20 cellular contexts compared by ENCODE assay signal in genomic region chr19:38640368-38640767, GRCh38. TPM values are rescaled to one million over a fixed set of nuclear protein-coding genes. Genes with fewer than 3 reads are reported as not detected.
DNase-seq lines count a peak whose midpoint lies in the region; ATAC-seq, FAIRE-seq and TF ChIP-seq lines count a peak whose summit lies in the region.
"Had no signal": no experiment of that assay in that cellular context is flagged by ENCODE, and none has a peak within 500 bp of the region (broad histone marks: within the 10 kb centered on the region; RNA-seq: fewer than 3 reads in every experiment).

No MANE protein-coding gene starts in this region.

- no peaks in the 10 kb centered on the region for H3K27me3 Mint-ChIP-seq in activated CD4-positive, alpha-beta T cell treated with anti-CD3 and anti-CD28 coated beads, Interleukin-2, amount 10 ng/mL, durations not matched to agents 7 days and 5 days
- H3K27me3 Mint-ChIP-seq in activated CD4-positive, alpha-beta T cell treated with anti-CD3 and anti-CD28 coated beads, Interleukin-2, amount 10 ng/mL, durations not matched to agents 24 days and 14 days, result no peaks in the 10 kb centered on the region
- peaks cover 4% of the 10 kb centered on the region for H3K27me3 Mint-ChIP-seq in endothelial cell (ENCODE audit: unreplicated experiment)
- H3K27me3 Mint-ChIP-seq in CD4-positive, alpha-beta T cell, result no peaks in the 10 kb centered on the region

- no peaks in the 10 kb centered on the region for H4K20me1 ChIP-seq in OCI-LY7 (ENCODE audit: insufficient read depth, low read length)

- POLR2A ChIA-PET in activated CD4-positive, alpha-beta T cell treated with anti-CD3 and anti-CD28 coated beads, Interleukin-2, amount 10 ng/mL, durations not matched to agents 7 days and 5 days (lab: Charles Lee), result no interaction called here
- POLR2A ChIA-PET in OCI-LY7 (lab: Charles Lee), result no interaction called here
- POLR2A ChIA-PET in CD4-positive, alpha-beta T cell (lab: Charles Lee), result interaction anchor here (1.6 kb wide), 1 partner anchor 22 kb away, joined by 6 read pairs; the partner anchor contains the start of gene EIF3K

- H3K4me3 ChIP-seq in small intestine (ENCODE audit: low read depth in 1 of 2, low read length in 2 of 2) (no peak overlapping the region), OCI-LY7 (ENCODE audit: low read depth, low read length, poor library complexity, severe bottlenecking) (no peak overlapping the region)
- H3K4me3 ChIP-seq: tibial nerve had no signal

- no peak overlapping the region for H3K4me3 Mint-ChIP-seq in activated CD4-positive, alpha-beta T cell treated with anti-CD3 and anti-CD28 coated beads, Interleukin-2, amount 10 ng/mL, durations not matched to agents 7 days and 5 days
- H3K4me3 Mint-ChIP-seq in activated CD4-positive, alpha-beta T cell treated with anti-CD3 and anti-CD28 coated beads, Interleukin-2, amount 10 ng/mL, durations not matched to agents 24 days and 14 days, result no peak overlapping the region
- no peak overlapping the region for H3K4me3 Mint-ChIP-seq in endothelial cell (ENCODE audit: unreplicated experiment)
- no peak overlapping the region for H3K4me3 Mint-ChIP-seq in CD4-positive, alpha-beta T cell
- H3K4me3 Mint-ChIP-seq: stimulated activated effector memory CD8-positive, alpha-beta T cell treated with anti-CD3 and anti-CD28 coated beads, Interleukin-12 subunit alpha, Interleukin-12 subunit beta, amount 100 ng/mL, for 72 hours had no signal

- no peak overlapping the region for H3K4me2 ChIP-seq in OCI-LY7 (ENCODE audit: low read length)

- H3K9me2 ChIP-seq in OCI-LY7 (ENCODE audit: insufficient read depth, low read length), result no peaks in the 10 kb centered on the region

- H3K4me1 ChIP-seq in small intestine (ENCODE audit: control insufficient read depth in 2 of 2, insufficient read depth in 1 of 2, low read depth in 1 of 2, low read length in 1 of 2) (peaks cover 6 to 11% of the 10 kb centered on the region in 2 donors), OCI-LY7 (ENCODE audit: insufficient read depth, low read length, poor library complexity, severe bottlenecking) (peaks cover 12% of the 10 kb centered on the region)

- H3K4me1 Mint-ChIP-seq in activated CD4-positive, alpha-beta T cell treated with anti-CD3 and anti-CD28 coated beads, Interleukin-2, amount 10 ng/mL, durations not matched to agents 7 days and 5 days, result peaks cover 44% of the 10 kb centered on the region
- H3K4me1 Mint-ChIP-seq in activated CD4-positive, alpha-beta T cell treated with anti-CD3 and anti-CD28 coated beads, Interleukin-2, amount 10 ng/mL, durations not matched to agents 24 days and 14 days, result peaks cover 24% of the 10 kb centered on the region
- H3K4me1 Mint-ChIP-seq in endothelial cell (ENCODE audit: unreplicated experiment), result peaks cover 21% of the 10 kb centered on the region
- H3K4me1 Mint-ChIP-seq in CD4-positive, alpha-beta T cell (ENCODE audit: low read depth), result peaks cover 26% of the 10 kb centered on the region

- intact Hi-C loops in activated CD4-positive, alpha-beta T cell treated with anti-CD3 and anti-CD28 coated beads, Interleukin-2, amount 10 ng/mL, durations not matched to agents 24 days and 14 days (cut with micrococcal nuclease), result no loop called here
- intact Hi-C loops in left colon (cut with DNase I, micrococcal nuclease), result no loop called here
- intact Hi-C loops in OCI-LY7 (cut with micrococcal nuclease; ENCODE audit: unreplicated experiment), result no loop called here
- intact Hi-C loops in CD4-positive, alpha-beta T cell (cut with DNase I, micrococcal nuclease), result no loop called here

- ATAC-seq in left colon, result peak; percentile 24
- no peak for ATAC-seq in CD4-positive, alpha-beta T cell (ENCODE audit: poor library complexity)
- ATAC-seq: stimulated activated effector memory CD8-positive, alpha-beta T cell treated with anti-CD3 and anti-CD28 coated beads, Interleukin-12 subunit alpha, Interleukin-12 subunit beta, amount 100 ng/mL, for 72 hours had no signal

- H3K27ac Mint-ChIP-seq in activated CD4-positive, alpha-beta T cell treated with anti-CD3 and anti-CD28 coated beads, Interleukin-2, amount 10 ng/mL, durations not matched to agents 7 days and 5 days, result peak overlapping the region; percentile 19
- H3K27ac Mint-ChIP-seq in activated CD4-positive, alpha-beta T cell treated with anti-CD3 and anti-CD28 coated beads, Interleukin-2, amount 10 ng/mL, durations not matched to agents 24 days and 14 days, result no peak overlapping the region
- H3K27ac Mint-ChIP-seq in endothelial cell (ENCODE audit: unreplicated experiment), result peak overlapping the region; percentile 52
- no peak overlapping the region for H3K27ac Mint-ChIP-seq in CD4-positive, alpha-beta T cell
- H3K27ac Mint-ChIP-seq: stimulated activated effector memory CD8-positive, alpha-beta T cell treated with anti-CD3 and anti-CD28 coated beads, Interleukin-12 subunit alpha, Interleukin-12 subunit beta, amount 100 ng/mL, for 72 hours had no signal

- no TSS peak for BruUV-seq in OCI-LY7 (replicated peaks; lab: Mats Ljungman, UMichigan)

- H3K79me2 ChIP-seq in OCI-LY7 (ENCODE audit: insufficient read depth, low read depth, low read length), result no peaks in the 10 kb centered on the region

- H2AFZ ChIP-seq in OCI-LY7 (ENCODE audit: low read length), result no peak overlapping the region

- H3K9me3 Mint-ChIP-seq in activated CD4-positive, alpha-beta T cell treated with anti-CD3 and anti-CD28 coated beads, Interleukin-2, amount 10 ng/mL, durations not matched to agents 7 days and 5 days, result no peaks in the 10 kb centered on the region
- no peaks in the 10 kb centered on the region for H3K9me3 Mint-ChIP-seq in activated CD4-positive, alpha-beta T cell treated with anti-CD3 and anti-CD28 coated beads, Interleukin-2, amount 10 ng/mL, durations not matched to agents 24 days and 14 days
- H3K9me3 Mint-ChIP-seq in endothelial cell (ENCODE audit: unreplicated experiment), result no peaks in the 10 kb centered on the region
- H3K9me3 Mint-ChIP-seq in CD4-positive, alpha-beta T cell, result no peaks in the 10 kb centered on the region
- H3K9me3 Mint-ChIP-seq: stimulated activated effector memory CD8-positive, alpha-beta T cell treated with anti-CD3 and anti-CD28 coated beads, Interleukin-12 subunit alpha, Interleukin-12 subunit beta, amount 100 ng/mL, for 72 hours had no signal

- H3K36me3 Mint-ChIP-seq in activated CD4-positive, alpha-beta T cell treated with anti-CD3 and anti-CD28 coated beads, Interleukin-2, amount 10 ng/mL, durations not matched to agents 7 days and 5 days (ENCODE audit: low read depth), result peaks cover 10% of the 10 kb centered on the region
- peaks cover 15% of the 10 kb centered on the region for H3K36me3 Mint-ChIP-seq in activated CD4-positive, alpha-beta T cell treated with anti-CD3 and anti-CD28 coated beads, Interleukin-2, amount 10 ng/mL, durations not matched to agents 24 days and 14 days (ENCODE audit: low read depth)
- H3K36me3 Mint-ChIP-seq in endothelial cell (ENCODE audit: low read depth, unreplicated experiment), result no peaks in the 10 kb centered on the region
- peaks cover 9% of the 10 kb centered on the region for H3K36me3 Mint-ChIP-seq in CD4-positive, alpha-beta T cell (ENCODE audit: low read depth)

- H3K9me3 ChIP-seq in small intestine (ENCODE audit: control insufficient read depth, low read depth), result no peaks in the 10 kb centered on the region
- H3K9me3 ChIP-seq in OCI-LY7 (ENCODE audit: low read length), result no peaks in the 10 kb centered on the region
- H3K9me3 ChIP-seq in CD4-positive, alpha-beta T cell (ENCODE audit: control insufficient read depth, low read length), result no peaks in the 10 kb centered on the region
- H3K9me3 ChIP-seq: tibial nerve had no signal

- DNase-seq in activated CD4-positive, alpha-beta T cell treated with anti-CD3 and anti-CD28 coated beads, Interleukin-2, amount 10 ng/mL, durations not matched to agents 7 days and 5 days, result no peak
- DNase-seq in activated CD4-positive, alpha-beta T cell treated with anti-CD3 and anti-CD28 coated beads, Interleukin-2, amount 10 ng/mL, durations not matched to agents 24 days and 14 days, result no peak
- DNase-seq in endothelial cell (ENCODE audit: low spot score) (peak; percentile 30), left colon (no peak), small intestine (peak; percentile 71), OCI-LY7 (ENCODE audit: low spot score) (no peak), UCSD-AML1 (lab: John Stamatoyannopoulos, UW; ENCODE audit: unreplicated experiment) (no peak)
- no peak for DNase-seq in CD4-positive, alpha-beta T cell
- DNase-seq: 8988T; activated CD4-positive, CD25-positive, alpha-beta regulatory T cell; activated effector memory CD4-positive, alpha-beta T cell treated with anti-CD3 and anti-CD28 coated beads, Interleukin-2, amount 50 U/mL, for 16 hours; anterior cingulate cortex; DMS 273 treated with DMSO at 0.1 percent for 48 hours; kidney; MM.1S; NCI-H187 treated with DMSO at 0.1 percent for 48 hours; SHP77 treated with DMSO at 0.1 percent for 48 hours; T-helper 2 cell had no signal

- WGBS in small intestine, 3 donors, result 41 to 58% (median 49%) methylated on average over 4 of the region's 4 CpGs

- no peaks in the 10 kb centered on the region for H3K27me3 ChIP-seq in small intestine (ENCODE audit: control insufficient read depth in 2 of 2, insufficient read depth in 2 of 2, low read length in 2 of 2)
- H3K27me3 ChIP-seq in CD4-positive, alpha-beta T cell (ENCODE audit: control insufficient read depth, insufficient read depth, low read length), result no peaks in the 10 kb centered on the region
- H3K27me3 ChIP-seq: tibial nerve had no signal

- no peak for TF ChIP-seq CTCF in endothelial cell (IDR thresholded peaks at IDR 0.05; ENCODE audit: unreplicated experiment)
- TF ChIP-seq CTCF in OCI-LY7 (conservative IDR thresholded peaks at IDR 0.05; ENCODE audit: low read length), result no peak
- no peak for TF ChIP-seq CTCF in CD4-positive, alpha-beta T cell (IDR thresholded peaks at IDR 0.05)

- CTCF ChIA-PET in activated CD4-positive, alpha-beta T cell treated with anti-CD3 and anti-CD28 coated beads, Interleukin-2, amount 10 ng/mL, durations not matched to agents 7 days and 5 days (lab: Charles Lee), result interaction anchor here (1.2 kb wide), 1 partner anchor 238 kb away, joined by 3 read pairs; the partner anchor contains the start of gene FAM98C
- CTCF ChIA-PET in OCI-LY7 (lab: Charles Lee; ENCODE audit: unreplicated experiment), result no interaction called here
- CTCF ChIA-PET in CD4-positive, alpha-beta T cell (lab: Charles Lee), result interaction anchor here (1.7 kb wide), 1 partner anchor 237 kb away, joined by 5 read pairs; the partner anchor contains the start of gene FAM98C

- H3K36me3 ChIP-seq in small intestine (ENCODE audit: control insufficient read depth in 2 of 2, insufficient read depth in 2 of 2, low read length in 2 of 2) (peaks cover under 1 to 5% of the 10 kb centered on the region in 2 donors), OCI-LY7 (ENCODE audit: insufficient read depth, low read length) (peaks cover 18% of the 10 kb centered on the region; the same call in 1 of the 2 replicates)

- FAIRE-seq in small intestine (lab: Jason Lieb, UNC), result no peak
- FAIRE-seq: kidney had no signal

- H3K27ac ChIP-seq in small intestine (ENCODE audit: low read depth in 1 of 2, low read length in 1 of 2) (peak overlapping the region; percentile 62 to 84), OCI-LY7 (ENCODE audit: low read depth, low read length, poor library complexity, severe bottlenecking) (no peak overlapping the region)
- H3K27ac ChIP-seq in CD4-positive, alpha-beta T cell (ENCODE audit: low read depth, low read length), result no peak overlapping the region

RNA-seq across cellular contexts. Expression of gene ACTN4, which starts 7.1 kb away (rescaled TPM):
- total RNA-seq in activated CD4-positive, alpha-beta T cell treated with anti-CD3 and anti-CD28 coated beads, Interleukin-2, amount 10 ng/mL, durations not matched to agents 7 days and 5 days, result 100 to 1,000 TPM; 337 to 354 TPM
- 243 and 257 TPM in 2 replicates for total RNA-seq in activated CD4-positive, alpha-beta T cell treated with anti-CD3 and anti-CD28 coated beads, Interleukin-2, amount 10 ng/mL, durations not matched to agents 24 days and 14 days
- 744 TPM for total RNA-seq in endothelial cell (ENCODE audit: unreplicated experiment)
- 1,000 to 10,000 TPM in 1 of 2 donors, 100 to 1,000 TPM in 1; 971 to 1,150 TPM for total RNA-seq in left colon
- 100 to 1,000 TPM; 188 to 326 (median 291) TPM for polyA plus RNA-seq in small intestine
- 86.8 and 96.9 TPM in 2 replicates for total RNA-seq in OCI-LY7 (2014; rRNA removed; shearing (Covaris generic))
- 147 and 178 TPM in 2 replicates for total RNA-seq in OCI-LY7 (2022)
- total RNA-seq in CD4-positive, alpha-beta T cell, result 10 to 100 TPM; 70.3 to 84.0 TPM

RNA-seq across cellular contexts. Expression of gene EIF3K, which starts 21.4 kb away (rescaled TPM):
- total RNA-seq in activated CD4-positive, alpha-beta T cell treated with anti-CD3 and anti-CD28 coated beads, Interleukin-2, amount 10 ng/mL, durations not matched to agents 7 days and 5 days, result 100 to 1,000 TPM; 309 to 318 TPM
- 321 and 322 TPM in 2 replicates for total RNA-seq in activated CD4-positive, alpha-beta T cell treated with anti-CD3 and anti-CD28 coated beads, Interleukin-2, amount 10 ng/mL, durations not matched to agents 24 days and 14 days
- total RNA-seq in endothelial cell (ENCODE audit: unreplicated experiment) (469 TPM), left colon (100 to 1,000 TPM; 343 to 430 TPM), OCI-LY7 (2022) (353 and 364 TPM in 2 replicates)
- polyA plus RNA-seq in small intestine, result 100 to 1,000 TPM; 619 to 710 (median 633) TPM
- 321 and 325 TPM in 2 replicates for total RNA-seq in OCI-LY7 (2014; rRNA removed; shearing (Covaris generic))
- 100 to 1,000 TPM; 309 to 322 TPM for total RNA-seq in CD4-positive, alpha-beta T cell

RNA-seq across cellular contexts. Expression of gene MAP4K1, which starts 22.6 kb away (rescaled TPM):
- 100 to 1,000 TPM; 282 to 313 TPM for total RNA-seq in activated CD4-positive, alpha-beta T cell treated with anti-CD3 and anti-CD28 coated beads, Interleukin-2, amount 10 ng/mL, durations not matched to agents 7 days and 5 days
- 156 and 172 TPM in 2 replicates for total RNA-seq in activated CD4-positive, alpha-beta T cell treated with anti-CD3 and anti-CD28 coated beads, Interleukin-2, amount 10 ng/mL, durations not matched to agents 24 days and 14 days
- total RNA-seq in endothelial cell (ENCODE audit: unreplicated experiment) (7.5 TPM), left colon (1 to 10 TPM; 2.9 to 6.6 TPM), OCI-LY7 (2022) (313 and 331 TPM in 2 replicates)
- 10 to 100 TPM in 1 of 3 donors, 1 to 10 TPM in 1, under 1 TPM in 1; 0.45 to 10.8 (median 4.0) TPM for polyA plus RNA-seq in small intestine
- total RNA-seq in OCI-LY7 (2014; rRNA removed; shearing (Covaris generic)), result 102 and 108 TPM in 2 replicates
- 100 to 1,000 TPM; 173 to 185 TPM for total RNA-seq in CD4-positive, alpha-beta T cell

Comparison
In these comparisons a context has a peak if more than half of its experiments do, and no peak if none do; other contexts are left out.
1. H3K27ac Mint-ChIP-seq: peak in activated CD4-positive, alpha-beta T cell treated with anti-CD3 and anti-CD28 coated beads, Interleukin-2, amount 10 ng/mL, durations not matched to agents 7 days and 5 days (single experiment) and endothelial cell (single experiment); none in activated CD4-positive, alpha-beta T cell treated with anti-CD3 and anti-CD28 coated beads, Interleukin-2, amount 10 ng/mL, durations not matched to agents 24 days and 14 days (single experiment) and CD4-positive, alpha-beta T cell (single experiment).
2. DNase-seq: peak in endothelial cell (single experiment) and small intestine (single experiment); none in activated CD4-positive, alpha-beta T cell treated with anti-CD3 and anti-CD28 coated beads, Interleukin-2, amount 10 ng/mL, durations not matched to agents 7 days and 5 days (single experiment), activated CD4-positive, alpha-beta T cell treated with anti-CD3 and anti-CD28 coated beads, Interleukin-2, amount 10 ng/mL, durations not matched to agents 24 days and 14 days (single experiment), left colon (0 of 2), OCI-LY7 (single experiment), UCSD-AML1 (single experiment) and CD4-positive, alpha-beta T cell (0 of 10).
3. H3K27ac ChIP-seq: peak in small intestine (2 of 2); none in OCI-LY7 (single experiment) and CD4-positive, alpha-beta T cell (single experiment).
4. RNA of gene MAP4K1, which starts 22.6 kb away (total RNA-seq): 102 to 331 TPM in OCI-LY7, 282 to 313 TPM in activated CD4-positive, alpha-beta T cell treated with anti-CD3 and anti-CD28 coated beads, Interleukin-2, amount 10 ng/mL, durations not matched to agents 7 days and 5 days, 173 to 185 TPM in CD4-positive, alpha-beta T cell and 156 to 172 TPM in activated CD4-positive, alpha-beta T cell treated with anti-CD3 and anti-CD28 coated beads, Interleukin-2, amount 10 ng/mL, durations not matched to agents 24 days and 14 days; 7.5 TPM in endothelial cell (single experiment) and 2.9 to 6.6 TPM in left colon; every median in the first group is over 10 times any median in the second.